In the genomic region with DNA sequence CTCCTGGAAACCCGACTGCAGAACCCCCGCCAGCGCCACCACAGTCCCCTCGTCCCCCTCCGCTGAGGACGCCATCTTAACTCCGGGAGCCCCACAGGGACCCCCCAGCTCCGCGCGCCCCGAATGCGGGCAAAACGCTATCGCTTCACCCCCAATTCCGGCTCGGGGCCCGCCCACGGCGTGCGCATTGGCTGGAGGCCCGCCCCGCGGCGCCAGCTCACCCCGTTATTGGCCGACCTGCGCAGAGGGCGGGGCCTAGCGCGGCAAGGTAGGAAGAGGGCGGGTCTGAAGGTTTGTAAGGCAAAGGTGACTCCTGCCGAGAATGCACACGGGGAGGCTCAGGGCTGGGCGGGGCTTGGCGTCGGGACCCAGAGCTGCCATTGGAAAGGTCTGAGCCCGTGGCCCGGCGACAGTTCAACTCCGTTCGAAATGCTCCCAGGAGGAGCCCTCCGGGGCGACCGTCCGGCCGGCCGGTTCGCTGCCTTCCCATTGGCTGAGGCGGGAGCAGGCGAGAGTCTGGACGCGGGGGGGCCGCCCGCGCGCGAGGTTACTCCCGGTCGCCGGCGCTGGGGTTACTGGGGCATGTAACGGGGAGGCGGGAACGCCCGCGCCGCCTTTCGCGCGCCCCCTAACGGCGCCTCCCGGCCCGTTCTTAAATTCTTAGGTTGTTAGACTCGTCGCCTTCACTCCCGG, we compare ENCODE assay signal across 8 cellular contexts.
DNase-seq lines count a peak whose midpoint lies in the region; ATAC-seq lines count a peak whose summit lies in the region.

A gene with protein sequence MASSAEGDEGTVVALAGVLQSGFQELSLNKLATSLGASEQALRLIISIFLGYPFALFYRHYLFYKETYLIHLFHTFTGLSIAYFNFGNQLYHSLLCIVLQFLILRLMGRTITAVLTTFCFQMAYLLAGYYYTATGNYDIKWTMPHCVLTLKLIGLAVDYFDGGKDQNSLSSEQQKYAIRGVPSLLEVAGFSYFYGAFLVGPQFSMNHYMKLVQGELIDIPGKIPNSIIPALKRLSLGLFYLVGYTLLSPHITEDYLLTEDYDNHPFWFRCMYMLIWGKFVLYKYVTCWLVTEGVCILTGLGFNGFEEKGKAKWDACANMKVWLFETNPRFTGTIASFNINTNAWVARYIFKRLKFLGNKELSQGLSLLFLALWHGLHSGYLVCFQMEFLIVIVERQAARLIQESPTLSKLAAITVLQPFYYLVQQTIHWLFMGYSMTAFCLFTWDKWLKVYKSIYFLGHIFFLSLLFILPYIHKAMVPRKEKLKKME (minus strand): TSS at position 127 of the 693 bp plus-strand sequence. CDS start 52 bp downstream, at position 75.

- DNase-seq in AG20443 (ENCODE audit: low spot score) (peak; percentile 99), NCI-H345 treated with DMSO at 0.1 percent for 48 hours (lab: John Stamatoyannopoulos, UW; ENCODE audit: unreplicated experiment) (peak; percentile 97), inferior parietal cortex (ENCODE audit: extremely low spot score) (peak; percentile 93)
- DNase-seq in activated CD4-positive, CD25-positive, alpha-beta regulatory T cell (lab: John Stamatoyannopoulos, UW), result peak; percentile 91 to 95 (median 92)
- DNase-seq in central memory CD4-positive, alpha-beta T cell, result peak; percentile 98
- peak; percentile 88 to 95 for DNase-seq in stimulated activated CD4-positive, alpha-beta T cell treated with anti-CD3 and anti-CD28 coated beads, Interleukin-12 subunit alpha, Interleukin-12 subunit beta, amount 100 ng/mL, for 24 hours (ENCODE audit: low read depth in 2 of 2)

- peak; percentile 94 for ATAC-seq in GM19025 (IDR thresholded peaks at IDR 0.05; ENCODE audit: low read depth, unreplicated experiment)
- ATAC-seq in HG03342 (IDR thresholded peaks at IDR 0.05; ENCODE audit: unreplicated experiment), result peak; percentile 93

Comparison
In these comparisons a context has a peak if more than half of its experiments do, and no peak if none do; other contexts are left out.
1. Peak in every context shown above with its lines: DNase-seq and ATAC-seq.